In genomic region chr4:185820119-185821028, GRCh38 we compare ENCODE assay signal across 15 cellular contexts. TPM values are rescaled to one million over a fixed set of nuclear protein-coding genes. Genes with fewer than 3 reads are reported as not detected.
DNase-seq lines count a peak whose midpoint lies in the region; ATAC-seq, FAIRE-seq and TF ChIP-seq lines count a peak whose summit lies in the region.
"Had no signal": no experiment of that assay in that cellular context is flagged by ENCODE, and none has a peak within 500 bp of the region (broad histone marks: within the 10 kb centered on the region; RNA-seq: fewer than 3 reads in every experiment).

No MANE protein-coding gene starts in this region.

- H3K4ac ChIP-seq in trophoblast cell (ENCODE audit: low read depth, low read length), result no peak overlapping the region

- peak overlapping the region; percentile 84; the same call in 1 of the 2 replicates for H3K27ac Mint-ChIP-seq in GM23338
- H3K27ac Mint-ChIP-seq in MCF 10A (ENCODE audit: low read depth, unreplicated experiment), result no peak overlapping the region
- H3K27ac Mint-ChIP-seq: activated CD4-positive, alpha-beta memory T cell treated with anti-CD3 and anti-CD28 coated beads for 36 hours; activated T-helper 1 cell treated with anti-CD3 and anti-CD28 coated beads, Interleukin-12 subunit alpha, Interleukin-12 subunit beta, Interleukin-2, Interleukin-4 antibody, amounts not matched to agents 30 ng/mL and 10 ng/mL and 1 ng/mL, durations not matched to agents 14 hours and 24 hours and 36 hours had no signal

- H2BK120ac ChIP-seq in trophoblast cell (ENCODE audit: insufficient read depth, low read length, poor library complexity), result no peak overlapping the region

- no peak overlapping the region for H3K4me3 Mint-ChIP-seq in GM23338
- H3K4me3 Mint-ChIP-seq in MCF 10A (ENCODE audit: unreplicated experiment), result no peak overlapping the region
- H3K4me3 Mint-ChIP-seq: activated CD4-positive, alpha-beta memory T cell treated with anti-CD3 and anti-CD28 coated beads for 36 hours; activated T-helper 1 cell treated with anti-CD3 and anti-CD28 coated beads, Interleukin-12 subunit alpha, Interleukin-12 subunit beta, Interleukin-2, Interleukin-4 antibody, amounts not matched to agents 30 ng/mL and 10 ng/mL and 1 ng/mL, durations not matched to agents 14 hours and 24 hours and 36 hours had no signal

- peak overlapping the region; percentile 97 for H2AFZ ChIP-seq in GM23338
- H2AFZ ChIP-seq in trophoblast cell (ENCODE audit: insufficient read depth, low read length, poor library complexity), result no peak overlapping the region

- H3K4me3 ChIP-seq in GM23338 (no peak overlapping the region), iPS-15b (ENCODE audit: low read depth, low read length) (no peak overlapping the region), trophoblast cell (ENCODE audit: low read depth, low read length) (no peak overlapping the region), small intestine (ENCODE audit: low read depth in 1 of 2, low read length in 2 of 2) (no peak overlapping the region)

- CTCF ChIA-PET in MCF 10A (lab: Yijun Ruan, JAX), result interaction anchor here (1.5 kb wide), 1 partner anchor 32 kb away, joined by 3 read pairs; no protein-coding TSS in a partner anchor

- H3K9me3 ChIP-seq in iPS-15b (ENCODE audit: control insufficient read depth, insufficient read depth, low read length) (no peaks in the 10 kb centered on the region), trophoblast cell (ENCODE audit: insufficient read depth, low read depth, low read length) (peaks cover 1% of the 10 kb centered on the region), small intestine (ENCODE audit: control insufficient read depth, low read depth) (no peaks in the 10 kb centered on the region)
- H3K9me3 ChIP-seq: SK-N-SH had no signal

- peak; percentile 87 for ATAC-seq in GM23338

- H3K79me2 ChIP-seq in GM23338 (replicated peaks; ENCODE audit: insufficient read depth) (no peaks in the 10 kb centered on the region), trophoblast cell (ENCODE audit: control insufficient read depth, insufficient read depth, low read length, poor library complexity) (no peaks in the 10 kb centered on the region)

- no peaks in the 10 kb centered on the region for H3K9me2 ChIP-seq in GM23338 (ENCODE audit: insufficient read depth)
- H3K9me2 ChIP-seq: SK-N-SH had no signal

- H3K36me3 Mint-ChIP-seq in GM23338 (ENCODE audit: low read depth) (no peaks in the 10 kb centered on the region), MCF 10A (ENCODE audit: insufficient read depth, unreplicated experiment) (no peaks in the 10 kb centered on the region)
- H3K36me3 Mint-ChIP-seq: activated CD4-positive, alpha-beta memory T cell treated with anti-CD3 and anti-CD28 coated beads for 36 hours had no signal

- no peak overlapping the region for H3K23ac ChIP-seq in trophoblast cell (ENCODE audit: low read length)

- H2BK12ac ChIP-seq in trophoblast cell (ENCODE audit: low read length), result peak overlapping the region; percentile 2

- H4K91ac ChIP-seq in trophoblast cell (ENCODE audit: low read depth, low read length), result no peak overlapping the region

- no peak overlapping the region for H4K12ac ChIP-seq in trophoblast cell (ENCODE audit: low read depth, low read length)

- peaks cover 26% of the 10 kb centered on the region for H3K4me1 Mint-ChIP-seq in GM23338
- no peaks in the 10 kb centered on the region for H3K4me1 Mint-ChIP-seq in MCF 10A (ENCODE audit: insufficient read depth, unreplicated experiment)

- peak; percentile 49 for DNase-seq in GM23338 (ENCODE audit: low spot score)
- DNase-seq in astrocyte of the hippocampus (ENCODE audit: low read depth, low spot score), result peak; percentile 29
- DNase-seq in trophoblast cell, result no peak
- DNase-seq in MCF 10A (ENCODE audit: unreplicated experiment), result no peak
- no peak for DNase-seq in small intestine
- no peak for DNase-seq in stimulated activated CD4-positive, alpha-beta T cell treated with anti-CD3 and anti-CD28 coated beads, Interleukin-2, amount 100 ng/mL, for 48 hours
- DNase-seq in HK-2 (ENCODE audit: unreplicated experiment), result no peak
- DNase-seq: activated CD4-positive, alpha-beta memory T cell treated with anti-CD3 and anti-CD28 coated beads for 36 hours; KG1; NCI-H1105 treated with DMSO at 0.1 percent for 48 hours; NCI-H226; SK-N-SH had no signal

- TF ChIP-seq CTCF in GM23338 (conservative IDR thresholded peaks at IDR 0.05; ENCODE audit: low read depth in 2 of 2) (0 out of 4 replicates have a peak, but pooled peaks of 1 of the 2 experiments have one; percentile 19), MCF 10A (IDR thresholded peaks at IDR 0.05; ENCODE audit: unreplicated experiment) (no peak)

- H3K9ac ChIP-seq in iPS-15b (ENCODE audit: low read depth, low read length) (peak overlapping the region; percentile 55), trophoblast cell (ENCODE audit: low read length) (no peak overlapping the region)
- H3K9ac ChIP-seq: SK-N-SH had no signal

- no TSS peak for BruUV-seq in MCF 10A (replicated peaks; lab: Mats Ljungman, UMichigan)

- H3K14ac ChIP-seq in trophoblast cell (ENCODE audit: low read length), result no peak overlapping the region

- H3K9me3 Mint-ChIP-seq in GM23338 (no peaks in the 10 kb centered on the region), MCF 10A (ENCODE audit: unreplicated experiment) (no peaks in the 10 kb centered on the region)
- H3K9me3 Mint-ChIP-seq: activated CD4-positive, alpha-beta memory T cell treated with anti-CD3 and anti-CD28 coated beads for 36 hours; activated T-helper 1 cell treated with anti-CD3 and anti-CD28 coated beads, Interleukin-12 subunit alpha, Interleukin-12 subunit beta, Interleukin-2, Interleukin-4 antibody, amounts not matched to agents 30 ng/mL and 10 ng/mL and 1 ng/mL, durations not matched to agents 14 hours and 24 hours and 36 hours had no signal

- no peak overlapping the region; the same call in 1 of the 2 replicates for H3K4me2 ChIP-seq in GM23338
- no peak overlapping the region for H3K4me2 ChIP-seq in trophoblast cell (ENCODE audit: low read length)
- H3K4me2 ChIP-seq: SK-N-SH had no signal

- H3F3A ChIP-seq in GM23338 (replicated peaks; ENCODE audit: low read depth), result peaks cover 8% of the 10 kb centered on the region; the same call in 1 of the 2 replicates

- no peak overlapping the region for H2AK5ac ChIP-seq in trophoblast cell (ENCODE audit: low read length)

- H3K79me1 ChIP-seq in trophoblast cell (ENCODE audit: low read length), result no peaks in the 10 kb centered on the region

- no peak overlapping the region for H4K8ac ChIP-seq in trophoblast cell (ENCODE audit: low read depth, low read length)

- WGBS in trophoblast cell (ENCODE audit: extremely low coverage, insufficient coverage, insufficient read length), result no CpG with 5 or more reads among the region's 30 CpGs
- WGBS in small intestine, 3 donors, result 77 to 81% (median 78%) methylated on average over 30 of the region's 30 CpGs

- peaks cover 10% of the 10 kb centered on the region for H3K4me1 ChIP-seq in GM23338 (ENCODE audit: insufficient read depth)
- peaks cover 7% of the 10 kb centered on the region for H3K4me1 ChIP-seq in iPS-15b (ENCODE audit: control insufficient read depth, insufficient read depth, low read length)
- H3K4me1 ChIP-seq in trophoblast cell (ENCODE audit: control insufficient read depth in 1 of 2, insufficient read depth in 2 of 2, low read length in 2 of 2), result no peaks in the 10 kb centered on the region
- no peaks in the 10 kb centered on the region for H3K4me1 ChIP-seq in small intestine (ENCODE audit: control insufficient read depth in 2 of 2, insufficient read depth in 1 of 2, low read depth in 1 of 2, low read length in 1 of 2)

- H3K27me3 Mint-ChIP-seq in GM23338 (ENCODE audit: insufficient read depth, low read depth, poor library complexity), result peaks cover 9% of the 10 kb centered on the region
- no peaks in the 10 kb centered on the region for H3K27me3 Mint-ChIP-seq in MCF 10A (ENCODE audit: insufficient read depth, unreplicated experiment)

- H3K27me3 ChIP-seq in GM23338 (ENCODE audit: insufficient read depth) (no peaks in the 10 kb centered on the region), iPS-15b (ENCODE audit: control insufficient read depth, insufficient read depth, low read length) (no peaks in the 10 kb centered on the region), trophoblast cell (ENCODE audit: insufficient read depth, low read length) (no peaks in the 10 kb centered on the region), small intestine (ENCODE audit: control insufficient read depth in 2 of 2, insufficient read depth in 2 of 2, low read length in 2 of 2) (no peaks in the 10 kb centered on the region)

- intact Hi-C loops in MCF 10A (cut with micrococcal nuclease), result no loop called here

- H2BK5ac ChIP-seq in trophoblast cell (ENCODE audit: low read depth, low read length, poor library complexity), result no peak overlapping the region

- POLR2A ChIA-PET in MCF 10A (lab: Yijun Ruan, JAX), result interaction anchor here (0.6 to 0.8 kb wide), 2 partner anchors 10 to 1831 kb away, joined by 3 to 5 read pairs; no protein-coding TSS in a partner anchor

- no peak overlapping the region for H3K27ac ChIP-seq in GM23338 (ENCODE audit: low read depth)
- no peak overlapping the region for H3K27ac ChIP-seq in trophoblast cell (ENCODE audit: low read depth, low read length)
- no peak overlapping the region for H3K27ac ChIP-seq in small intestine (ENCODE audit: low read depth in 1 of 2, low read length in 1 of 2)

- no peak overlapping the region for H3K18ac ChIP-seq in trophoblast cell (ENCODE audit: low read length)

- FAIRE-seq in small intestine (lab: Jason Lieb, UNC), result no peak
- FAIRE-seq: frontal cortex had no signal

- no peaks in the 10 kb centered on the region for H3K36me3 ChIP-seq in GM23338 (ENCODE audit: insufficient read depth)
- no peaks in the 10 kb centered on the region for H3K36me3 ChIP-seq in iPS-15b (ENCODE audit: control insufficient read depth, insufficient read depth, low read length)
- no peaks in the 10 kb centered on the region for H3K36me3 ChIP-seq in trophoblast cell (ENCODE audit: control insufficient read depth in 1 of 2, insufficient read depth in 2 of 2, low read length in 2 of 2)
- H3K36me3 ChIP-seq in small intestine (ENCODE audit: control insufficient read depth in 2 of 2, insufficient read depth in 2 of 2, low read length in 2 of 2), result no peaks in the 10 kb centered on the region

- no peaks in the 10 kb centered on the region for H4K20me1 ChIP-seq in GM23338 (replicated peaks; ENCODE audit: insufficient read depth)

TF ChIP-seq in GM23338, 12 proteins besides CTCF, POLR2A, EP300 and RAD21 (continues in another document):
- no peak for TF ChIP-seq ZNF114 (CRISPR knock-in tag; IDR thresholded peaks at IDR 0.05)
- no peak for TF ChIP-seq NANOG (IDR thresholded peaks at IDR 0.05; ENCODE audit: borderline replicate concordance)
- TF ChIP-seq ZNF331 (CRISPR knock-in tag; IDR thresholded peaks at IDR 0.05; ENCODE audit: low read depth), result no peak
- no peak for TF ChIP-seq JUNB (IDR thresholded peaks at IDR 0.05; ENCODE audit: unreplicated experiment)
- no peak for TF ChIP-seq STAT1 (IDR thresholded peaks at IDR 0.05; ENCODE audit: unreplicated experiment)
- no peak for TF ChIP-seq CREB1 (CRISPR knock-in tag; IDR thresholded peaks at IDR 0.05; ENCODE audit: low read depth)

RNA-seq across cellular contexts. Expression of gene SORBS2, which starts 8.4 kb away (rescaled TPM):
- 17.8 and 24.6 TPM in 2 replicates for total RNA-seq in GM23338 (2014; rRNA removed; shearing (Covaris generic))
- polyA plus RNA-seq in GM23338 (2016; fragmentation: Nextera tagmentation; extraction: Ambion mirVana), result 23.2 and 27.6 TPM in 2 replicates
- 4.9 and 7.0 TPM in 2 replicates for polyA plus RNA-seq in trophoblast cell (2013)
- 19.3 and 29.1 TPM in 2 replicates for total RNA-seq in MCF 10A (2022)
- polyA plus RNA-seq in small intestine, result 10 to 100 TPM in 1 of 3 donors, 1 to 10 TPM in 2; 1.6 to 27.6 (median 4.6) TPM
- total RNA-seq: activated CD4-positive, alpha-beta memory T cell treated with anti-CD3 and anti-CD28 coated beads for 36 hours; activated T-helper 1 cell treated with anti-CD3 and anti-CD28 coated beads, Interleukin-12 subunit alpha, Interleukin-12 subunit beta, Interleukin-2, Interleukin-4 antibody, amounts not matched to agents 30 ng/mL and 10 ng/mL and 1 ng/mL, durations not matched to agents 14 hours and 24 hours and 36 hours had no signal

Comparison
In these comparisons a context has a peak if more than half of its experiments do, and no peak if none do; other contexts are left out.
1. DNase-seq: peak in GM23338 (single experiment) and astrocyte of the hippocampus (single experiment); none in trophoblast cell (0 of 2), MCF 10A (single experiment), small intestine (single experiment), stimulated activated CD4-positive, alpha-beta T cell treated with anti-CD3 and anti-CD28 coated beads, Interleukin-2, amount 100 ng/mL, for 48 hours (0 of 2) and HK-2 (single experiment).